ENCODE assay signal across 19 cellular contexts in genomic region chr4:172952052-172952451, GRCh38.
"Had no signal": no experiment of that assay in that cellular context is flagged by ENCODE, and none has a peak within 500 bp of the region (broad histone marks: within the 10 kb centered on the region; RNA-seq: fewer than 3 reads in every experiment).

No MANE protein-coding gene starts in this region.

- H3K4me3 ChIP-seq: colonic mucosa, esophagus squamous epithelium, mucosa of descending colon, spleen, stomach, thoracic aorta, transverse colon had no signal

- H3K27me3 Mint-ChIP-seq: stimulated activated naive B cell treated with anti-CD40 and anti-IgM and Interleukin-4, amounts not matched to agents 10 μg/mL and 1 μg/mL and 100 μg/mL, for 72 hours had no signal

- H3K9me3 Mint-ChIP-seq: naive thymus-derived CD8-positive, alpha-beta T cell; stimulated activated naive B cell treated with anti-CD40 and anti-IgM and Interleukin-4, amounts not matched to agents 10 μg/mL and 1 μg/mL and 100 μg/mL, for 72 hours had no signal

- ATAC-seq: mucosa of descending colon; naive thymus-derived CD8-positive, alpha-beta T cell; sciatic nerve; stimulated activated naive B cell treated with anti-CD40 and anti-IgM and Interleukin-4, amounts not matched to agents 10 μg/mL and 1 μg/mL and 100 μg/mL, for 72 hours had no signal

- H3K4me3 Mint-ChIP-seq: naive thymus-derived CD8-positive, alpha-beta T cell; stimulated activated naive B cell treated with anti-CD40 and anti-IgM and Interleukin-4, amounts not matched to agents 10 μg/mL and 1 μg/mL and 100 μg/mL, for 72 hours had no signal

- H3K36me3 ChIP-seq: colonic mucosa, esophagus squamous epithelium, spleen, stomach, thoracic aorta, transverse colon had no signal

- H3K9me3 ChIP-seq: colonic mucosa, esophagus squamous epithelium, mucosa of descending colon, spleen, stomach, thoracic aorta, transverse colon had no signal

- H3K4me1 Mint-ChIP-seq: naive thymus-derived CD8-positive, alpha-beta T cell; stimulated activated naive B cell treated with anti-CD40 and anti-IgM and Interleukin-4, amounts not matched to agents 10 μg/mL and 1 μg/mL and 100 μg/mL, for 72 hours had no signal

- H3K36me3 Mint-ChIP-seq: naive thymus-derived CD8-positive, alpha-beta T cell; stimulated activated naive B cell treated with anti-CD40 and anti-IgM and Interleukin-4, amounts not matched to agents 10 μg/mL and 1 μg/mL and 100 μg/mL, for 72 hours had no signal

- DNase-seq: colonic mucosa; dermis blood vessel endothelial cell; esophagus squamous epithelium; foreskin fibroblast; kidney glomerular epithelial cell; mammary epithelial cell; mucosa of descending colon; naive thymus-derived CD8-positive, alpha-beta T cell; posterior cingulate gyrus; spleen; stimulated activated CD4-positive, alpha-beta T cell treated with anti-CD3 and anti-CD28 coated beads, Interleukin-15, amount 100 ng/mL, for 24 hours; stimulated activated CD4-positive, alpha-beta T cell treated with anti-CD3 and anti-CD28 coated beads, Interleukin-1b, Interleukin-23, amount 100 ng/mL, for 48 hours; stimulated activated CD4-positive, alpha-beta T cell treated with anti-CD3 and anti-CD28 coated beads, Interleukin-4, amount 100 ng/mL, for 4 hours; stimulated activated naive B cell treated with anti-CD40 and anti-IgM and Interleukin-4, amounts not matched to agents 10 μg/mL and 1 μg/mL and 100 μg/mL, for 72 hours; stomach; substantia nigra; transverse colon had no signal

- H3K27ac Mint-ChIP-seq: naive thymus-derived CD8-positive, alpha-beta T cell; stimulated activated naive B cell treated with anti-CD40 and anti-IgM and Interleukin-4, amounts not matched to agents 10 μg/mL and 1 μg/mL and 100 μg/mL, for 72 hours had no signal

- H3K4me1 ChIP-seq: colonic mucosa, esophagus squamous epithelium, spleen had no signal

- H3K27me3 ChIP-seq: colonic mucosa, esophagus squamous epithelium, spleen, stomach, transverse colon had no signal

- H3K27ac ChIP-seq: colonic mucosa, esophagus squamous epithelium, spleen, stomach, thoracic aorta, transverse colon had no signal
